ENCODE assay signal across 5 cellular contexts in the genomic region with DNA sequence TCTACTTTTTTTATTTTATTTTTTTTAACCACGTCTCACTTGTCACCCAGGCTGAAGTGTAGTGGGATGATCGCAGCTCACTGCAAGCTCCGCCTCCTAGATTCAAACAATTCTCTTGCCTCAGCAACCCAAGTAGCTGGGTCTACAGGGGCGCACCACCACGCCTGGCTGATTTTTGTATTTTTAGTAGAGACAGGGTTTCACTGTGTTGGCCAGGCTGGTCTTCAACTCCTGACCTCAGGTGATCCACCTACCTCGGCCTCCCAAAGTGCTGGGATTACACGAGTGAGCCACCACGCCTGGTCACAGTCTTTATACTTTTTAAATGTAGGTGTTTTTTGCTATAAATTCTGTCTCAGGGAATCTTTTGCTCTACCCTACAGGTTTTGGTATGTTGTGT. TPM values are rescaled to one million over a fixed set of nuclear protein-coding genes. Genes with fewer than 3 reads are reported as not detected.
"Had no signal": no experiment of that assay in that cellular context is flagged by ENCODE, and none has a peak within 500 bp of the region (broad histone marks: within the 10 kb centered on the region; RNA-seq: fewer than 3 reads in every experiment).

No MANE protein-coding gene starts in this region.

RNA-seq across cellular contexts. Expression of gene B3GALT1, which starts 36.0 kb away (rescaled TPM):
- total RNA-seq: left ventricle myocardium inferior; lung microvascular endothelial cell; mammary epithelial cell; mononuclear cell; naive thymus-derived CD4-positive, alpha-beta T cell had no signal
